In the genomic region with DNA sequence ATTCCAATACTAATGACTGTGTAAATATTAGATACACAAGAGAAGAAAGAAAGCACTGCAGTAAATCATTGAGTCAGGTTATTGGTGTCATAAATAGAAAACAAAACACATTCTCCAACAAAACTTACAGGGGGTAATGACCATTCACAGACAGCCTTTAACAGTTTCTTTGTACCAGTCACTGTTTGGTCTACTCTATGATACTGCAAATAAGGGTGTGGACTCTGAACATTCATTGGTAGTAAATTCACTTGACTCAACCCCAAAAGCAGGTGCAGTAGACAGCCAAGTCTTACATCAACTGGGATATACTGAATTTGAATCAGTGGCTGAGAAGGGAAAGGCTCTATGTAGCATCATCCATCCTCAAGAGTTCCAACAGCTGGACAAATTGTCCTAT, we compare ENCODE assay signal across 19 cellular contexts.
DNase-seq lines count a peak whose midpoint lies in the region; ATAC-seq and TF ChIP-seq lines count a peak whose summit lies in the region.
"Had no signal": no experiment of that assay in that cellular context is flagged by ENCODE, and none has a peak within 500 bp of the region (broad histone marks: within the 10 kb centered on the region; RNA-seq: fewer than 3 reads in every experiment).

No MANE protein-coding gene starts in this region.

- no peak for TF ChIP-seq CTCF in HEK293 (tag by site-specific recombination; IDR thresholded peaks at IDR 0.05)
- no peak for TF ChIP-seq CTCF in ascending aorta (IDR thresholded peaks at IDR 0.05)

- peak overlapping the region in 9 of 10 donors; percentile 6 to 84 (median 71) for H3K27ac Mint-ChIP-seq in naive thymus-derived CD8-positive, alpha-beta T cell
- H3K27ac Mint-ChIP-seq in activated T-helper 1 cell treated with anti-CD3 and anti-CD28 coated beads, Interleukin-12 subunit alpha, Interleukin-12 subunit beta, Interleukin-2, Interleukin-4 antibody, amounts not matched to agents 30 ng/mL and 10 ng/mL and 1 ng/mL, durations not matched to agents 14 hours and 24 hours and 36 hours: no peak overlapping the region

- no peaks in the 10 kb centered on the region for H3K9me3 ChIP-seq in HEK293 (ENCODE audit: control insufficient read depth, insufficient read depth, low read depth, low read length)
- no peaks in the 10 kb centered on the region for H3K9me3 ChIP-seq in ascending aorta
- H3K9me3 ChIP-seq: HAP-1, left ventricle myocardium inferior had no signal

- H3K4me3 Mint-ChIP-seq in naive thymus-derived CD8-positive, alpha-beta T cell: peak overlapping the region in 3 of 10 donors; percentile 5 to 37 (median 11)
- no peak overlapping the region for H3K4me3 Mint-ChIP-seq in activated T-helper 1 cell treated with anti-CD3 and anti-CD28 coated beads, Interleukin-12 subunit alpha, Interleukin-12 subunit beta, Interleukin-2, Interleukin-4 antibody, amounts not matched to agents 30 ng/mL and 10 ng/mL and 1 ng/mL, durations not matched to agents 14 hours and 24 hours and 36 hours

- no peak for ATAC-seq in naive thymus-derived CD8-positive, alpha-beta T cell
- no peak for ATAC-seq in GM18511 (IDR thresholded peaks at IDR 0.05; ENCODE audit: unreplicated experiment)
- ATAC-seq: stimulated activated naive CD8-positive, alpha-beta T cell treated with anti-CD3 and anti-CD28 coated beads, Interleukin-15, Interleukin-2, amounts not matched to agents 100 U/mL and 50 U/mL, for 24 hours had no signal

- H2AFZ ChIP-seq in ACC112 (ENCODE audit: low read length, unreplicated experiment): no peak overlapping the region

- H3K27me3 Mint-ChIP-seq in naive thymus-derived CD8-positive, alpha-beta T cell: no peaks in the 10 kb centered on the region
- H3K27me3 Mint-ChIP-seq in activated T-helper 1 cell treated with anti-CD3 and anti-CD28 coated beads, Interleukin-12 subunit alpha, Interleukin-12 subunit beta, Interleukin-2, Interleukin-4 antibody, amounts not matched to agents 30 ng/mL and 10 ng/mL and 1 ng/mL, durations not matched to agents 14 hours and 24 hours and 36 hours (ENCODE audit: insufficient read depth): no peaks in the 10 kb centered on the region

- intact Hi-C loops in ascending aorta (cut with DNase I): no loop called here
- intact Hi-C loops in activated T-helper 1 cell treated with anti-CD3 and anti-CD28 coated beads, Interleukin-12 subunit alpha, Interleukin-12 subunit beta, Interleukin-2, Interleukin-4 antibody, amounts not matched to agents 30 ng/mL and 10 ng/mL and 1 ng/mL, durations not matched to agents 14 hours and 24 hours and 36 hours (cut with micrococcal nuclease): loop anchor here (2.0 kb wide), 1 partner anchor 19 kb away; no protein-coding TSS in a partner anchor

- H3K27ac ChIP-seq in ACC112 (ENCODE audit: low read depth, low read length) (0 out of 2 replicates have a peak overlapping the region, but pooled peaks have one; percentile 52), HEK293 (ENCODE audit: extremely low read depth, low read depth, low read length) (no peak overlapping the region), ascending aorta (peak overlapping the region; percentile 68 to 72)
- H3K27ac ChIP-seq: foreskin keratinocyte had no signal

- DNase-seq in ascending aorta (ENCODE audit: low spot score in 2 of 2) (no peak), RKO (ENCODE audit: low spot score) (no peak)
- no peak for DNase-seq in naive thymus-derived CD8-positive, alpha-beta T cell
- no peak for DNase-seq in effector CD4-positive, alpha-beta T cell
- DNase-seq in activated T-helper 1 cell treated with anti-CD3 and anti-CD28 coated beads, Interleukin-12 subunit alpha, Interleukin-12 subunit beta, Interleukin-2, Interleukin-4 antibody, amounts not matched to agents 30 ng/mL and 10 ng/mL and 1 ng/mL, durations not matched to agents 14 hours and 24 hours and 36 hours (ENCODE audit: low spot score): no peak
- DNase-seq: activated CD4-positive, alpha-beta T cell treated with anti-CD3 and anti-CD28 coated beads for 48 hours; foreskin keratinocyte; GDM1; left ventricle myocardium inferior; MM.1S; NCI-H187 treated with DMSO at 0.1 percent for 48 hours; NCI-H446 treated with DMSO at 0.1 percent for 48 hours; posterior cingulate gyrus; stimulated activated naive CD8-positive, alpha-beta T cell treated with anti-CD3 and anti-CD28 coated beads, Interleukin-15, Interleukin-2, amounts not matched to agents 100 U/mL and 50 U/mL, for 24 hours; T1000 had no signal

- POLR2A ChIA-PET in HEK293 (lab: Yijun Ruan, JAX): no interaction called here
- POLR2A ChIA-PET in naive thymus-derived CD8-positive, alpha-beta T cell (lab: Charles Lee): no interaction called here

- H3K79me2 ChIP-seq in ACC112 (ENCODE audit: control insufficient read depth, insufficient read depth, low read length, unreplicated experiment): peaks cover 35% of the 10 kb centered on the region

- no peaks in the 10 kb centered on the region for H3K9me3 Mint-ChIP-seq in naive thymus-derived CD8-positive, alpha-beta T cell
- no peaks in the 10 kb centered on the region for H3K9me3 Mint-ChIP-seq in activated T-helper 1 cell treated with anti-CD3 and anti-CD28 coated beads, Interleukin-12 subunit alpha, Interleukin-12 subunit beta, Interleukin-2, Interleukin-4 antibody, amounts not matched to agents 30 ng/mL and 10 ng/mL and 1 ng/mL, durations not matched to agents 14 hours and 24 hours and 36 hours

- H3K27me3 ChIP-seq in ACC112 (ENCODE audit: insufficient read depth, low read length) (no peaks in the 10 kb centered on the region), ascending aorta (no peaks in the 10 kb centered on the region)
- H3K27me3 ChIP-seq: foreskin keratinocyte had no signal

- CTCF ChIA-PET in HEK293 (lab: Yijun Ruan, JAX): no interaction called here

- H3K4me3 ChIP-seq in ACC112 (ENCODE audit: low read depth, low read length): no peak overlapping the region
- no peak overlapping the region for H3K4me3 ChIP-seq in HEK293 (ENCODE audit: low read depth, low read length)
- H3K4me3 ChIP-seq in ascending aorta: no peak overlapping the region
- H3K4me3 ChIP-seq: HAP-1, left ventricle myocardium inferior had no signal

- H3K36me3 Mint-ChIP-seq in naive thymus-derived CD8-positive, alpha-beta T cell: peaks cover under 1 to 72% (median 16%) of the 10 kb centered on the region in 3 donors
- peaks cover 53% of the 10 kb centered on the region for H3K36me3 Mint-ChIP-seq in activated T-helper 1 cell treated with anti-CD3 and anti-CD28 coated beads, Interleukin-12 subunit alpha, Interleukin-12 subunit beta, Interleukin-2, Interleukin-4 antibody, amounts not matched to agents 30 ng/mL and 10 ng/mL and 1 ng/mL, durations not matched to agents 14 hours and 24 hours and 36 hours (ENCODE audit: low read depth)

- peaks cover 58 to 93% (median 88%) of the 10 kb centered on the region in 4 donors for H3K4me1 Mint-ChIP-seq in naive thymus-derived CD8-positive, alpha-beta T cell
- H3K4me1 Mint-ChIP-seq in activated T-helper 1 cell treated with anti-CD3 and anti-CD28 coated beads, Interleukin-12 subunit alpha, Interleukin-12 subunit beta, Interleukin-2, Interleukin-4 antibody, amounts not matched to agents 30 ng/mL and 10 ng/mL and 1 ng/mL, durations not matched to agents 14 hours and 24 hours and 36 hours (ENCODE audit: low read depth): peaks cover 74% of the 10 kb centered on the region

- H3K36me3 ChIP-seq in ACC112 (ENCODE audit: insufficient read depth, low read length): no peaks in the 10 kb centered on the region
- no peaks in the 10 kb centered on the region for H3K36me3 ChIP-seq in HEK293 (ENCODE audit: control insufficient read depth in 2 of 2, insufficient read depth in 1 of 2, low read length in 2 of 2)
- H3K36me3 ChIP-seq in ascending aorta: no peaks in the 10 kb centered on the region
- H3K36me3 ChIP-seq: HAP-1, left ventricle myocardium inferior had no signal

- H3K4me1 ChIP-seq in ACC112 (ENCODE audit: control insufficient read depth, insufficient read depth, low read length, unreplicated experiment): peaks cover 50% of the 10 kb centered on the region
- H3K4me1 ChIP-seq in HEK293 (ENCODE audit: control insufficient read depth, insufficient read depth, low read length): no peaks in the 10 kb centered on the region
- peaks cover 17 to 72% of the 10 kb centered on the region in 2 donors for H3K4me1 ChIP-seq in ascending aorta
- H3K4me1 ChIP-seq: foreskin keratinocyte, HAP-1 had no signal

TF ChIP-seq in HEK293, 187 proteins besides CTCF, POLR2A, EP300 and RAD21:
- TF ChIP-seq FEZF1 (tag by site-specific recombination; IDR thresholded peaks at IDR 0.05): peak; percentile 76
- no peak for TF ChIP-seq ZNF544 (tag by site-specific recombination; IDR thresholded peaks at IDR 0.05)
- TF ChIP-seq ZFP41 (tag by site-specific recombination; IDR thresholded peaks at IDR 0.05; ENCODE audit: borderline replicate concordance): no peak
- TF ChIP-seq ZFP69B (tag by site-specific recombination; IDR thresholded peaks at IDR 0.05): no peak
